ENCODE assay signal across 21 cellular contexts in the genomic region with DNA sequence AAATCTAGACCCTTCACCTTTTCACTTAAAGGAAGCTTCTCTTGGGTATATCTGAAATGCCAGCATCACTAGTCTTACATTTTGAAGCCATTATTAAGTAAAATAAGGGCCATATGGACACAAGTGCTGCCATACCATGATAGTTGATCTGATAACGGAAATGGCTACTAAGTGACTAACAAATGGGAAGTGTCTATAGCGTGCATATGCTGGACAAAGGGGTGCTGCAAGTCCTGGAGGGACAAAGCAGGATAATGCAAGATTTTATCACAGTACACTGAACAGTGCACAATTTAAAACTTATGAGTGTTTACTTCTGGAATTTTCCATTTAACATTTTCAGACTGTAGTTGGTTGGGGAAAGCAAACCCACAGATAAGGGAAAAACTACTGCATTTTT.
DNase-seq lines count a peak whose midpoint lies in the region; ATAC-seq, FAIRE-seq and TF ChIP-seq lines count a peak whose summit lies in the region.
"Had no signal": no experiment of that assay in that cellular context is flagged by ENCODE, and none has a peak within 500 bp of the region (broad histone marks: within the 10 kb centered on the region; RNA-seq: fewer than 3 reads in every experiment).

No MANE protein-coding gene starts in this region.

- peaks cover 67% of the 10 kb centered on the region for H3K36me3 Mint-ChIP-seq in activated naive CD8-positive, alpha-beta T cell treated with anti-CD3 and anti-CD28 coated beads, Interleukin-2, amount 50 U/mL, for 24 hours (ENCODE audit: low read depth)
- H3K36me3 Mint-ChIP-seq in activated naive CD8-positive, alpha-beta T cell treated with anti-CD3 and anti-CD28 coated beads for 36 hours, result peaks cover 66% of the 10 kb centered on the region

- CTCF ChIA-PET in K562 (lab: Yijun Ruan, JAX; ENCODE audit: low intra/inter-chr PET ratio), result no interaction called here

- 4% methylated on average over 2 of the region's 2 CpGs for WGBS in K562 (ENCODE audit: insufficient coverage, low coverage, missing lambda C conversion rate)

- H4K20me1 ChIP-seq in K562 (replicated peaks; ENCODE audit: control insufficient read depth, insufficient read depth, low read length), result no peaks in the 10 kb centered on the region

- TF ChIP-seq EP300 in K562 (IDR thresholded peaks at IDR 0.05; ENCODE audit: low read length), result no peak

- H3K27me3 Mint-ChIP-seq in activated naive CD8-positive, alpha-beta T cell treated with anti-CD3 and anti-CD28 coated beads, Interleukin-2, amount 50 U/mL, for 24 hours, result no peaks in the 10 kb centered on the region
- H3K27me3 Mint-ChIP-seq in activated naive CD8-positive, alpha-beta T cell treated with anti-CD3 and anti-CD28 coated beads for 36 hours, result no peaks in the 10 kb centered on the region
- H3K27me3 Mint-ChIP-seq: B cell; CD4-positive, CD25-positive, alpha-beta regulatory T cell had no signal

- no peak for ATAC-seq in activated naive CD8-positive, alpha-beta T cell treated with anti-CD3 and anti-CD28 coated beads, Interleukin-2, amount 50 U/mL, for 24 hours
- ATAC-seq in K562, result no peak
- no peak for ATAC-seq in GM19328 (IDR thresholded peaks at IDR 0.05; ENCODE audit: unreplicated experiment)

- no peaks in the 10 kb centered on the region for H3K79me2 ChIP-seq in K562 (ENCODE audit: control insufficient read depth, insufficient read depth, low read length)

- TF ChIP-seq POLR2A in K562 (conservative IDR thresholded peaks at IDR 0.05), result no peak

- H3K36me3 ChIP-seq in K562 (ENCODE audit: control insufficient read depth, insufficient read depth, low read length), result no peaks in the 10 kb centered on the region

- FAIRE-seq in K562 (lab: Jason Lieb, UNC), result no peak
- FAIRE-seq: GM12891, H1 had no signal

- peaks cover 70% of the 10 kb centered on the region for H3K4me1 Mint-ChIP-seq in activated naive CD8-positive, alpha-beta T cell treated with anti-CD3 and anti-CD28 coated beads, Interleukin-2, amount 50 U/mL, for 24 hours
- peaks cover 32% of the 10 kb centered on the region for H3K4me1 Mint-ChIP-seq in activated naive CD8-positive, alpha-beta T cell treated with anti-CD3 and anti-CD28 coated beads for 36 hours

- POLR2A ChIA-PET in K562 (lab: Yijun Ruan, JAX), result no interaction called here

- H2AFZ ChIP-seq in K562 (ENCODE audit: low read depth, low read length), result no peak overlapping the region
- H2AFZ ChIP-seq: GM23248 had no signal

- H3K27ac ChIP-seq in K562 (ENCODE audit: extremely low read depth, low read depth, low read length), result no peak overlapping the region
- H3K27ac ChIP-seq: BLaER1, C4-2B, GM23248 had no signal

- intact Hi-C loops in K562 (cut with micrococcal nuclease), result no loop called here

- no peak overlapping the region for H3K4me3 ChIP-seq in K562
- H3K4me3 ChIP-seq: BLaER1, GM23248 had no signal

- TF ChIP-seq CTCF in K562 (IDR thresholded peaks at IDR 0.05 in 2 of 3, conservative IDR thresholded peaks at IDR 0.05 in 1 of 3; ENCODE audit: insufficient read depth in 2 of 3, low read depth in 1 of 3, low read length in 3 of 3), result no peak

- H3K9me3 ChIP-seq in K562 (replicated peaks; ENCODE audit: control insufficient read depth, insufficient read depth, low read depth, low read length), result no peaks in the 10 kb centered on the region

- H3K4me1 ChIP-seq in K562 (replicated peaks in 1 of 2; ENCODE audit: control insufficient read depth in 2 of 2, insufficient read depth in 2 of 2, low read length in 2 of 2), result no peaks in the 10 kb centered on the region
- H3K4me1 ChIP-seq: BLaER1 had no signal

- no peak overlapping the region for H3K4me2 ChIP-seq in K562 (ENCODE audit: insufficient read depth, low read length)
- H3K4me2 ChIP-seq: BLaER1 had no signal

- H3K9me3 Mint-ChIP-seq in activated naive CD8-positive, alpha-beta T cell treated with anti-CD3 and anti-CD28 coated beads, Interleukin-2, amount 50 U/mL, for 24 hours, result peaks cover 3% of the 10 kb centered on the region
- H3K9me3 Mint-ChIP-seq in activated naive CD8-positive, alpha-beta T cell treated with anti-CD3 and anti-CD28 coated beads for 36 hours, result peaks cover 3% of the 10 kb centered on the region

- H3K4me3 Mint-ChIP-seq in activated naive CD8-positive, alpha-beta T cell treated with anti-CD3 and anti-CD28 coated beads, Interleukin-2, amount 50 U/mL, for 24 hours, result no peak overlapping the region
- H3K4me3 Mint-ChIP-seq in activated naive CD8-positive, alpha-beta T cell treated with anti-CD3 and anti-CD28 coated beads for 36 hours, result no peak overlapping the region
- H3K4me3 Mint-ChIP-seq: B cell; CD4-positive, CD25-positive, alpha-beta regulatory T cell had no signal

- peaks cover 0 to 3% of the 10 kb centered on the region in 2 experiments; a peak in 1 of 5 replicates for H3K27me3 ChIP-seq in K562 (ENCODE audit: control insufficient read depth in 2 of 2, insufficient read depth in 2 of 2, low read length in 2 of 2)
- H3K27me3 ChIP-seq: BLaER1 had no signal

- BruUV-seq in K562 (replicated peaks; lab: Mats Ljungman, UMichigan), result no TSS peak

- in situ Hi-C loops in K562 (cut with MboI), result no loop called here

- H3K9ac ChIP-seq in K562 (ENCODE audit: insufficient read depth in 1 of 2, low read depth in 2 of 2, low read length in 2 of 2), result no peak overlapping the region
- H3K9ac ChIP-seq: BLaER1, GM23248 had no signal

- no peak for TF ChIP-seq RAD21 in K562 (CRISPR knock-in tag; conservative IDR thresholded peaks at IDR 0.05 in 1 of 2, IDR thresholded peaks at IDR 0.05 in 1 of 2)

- peak overlapping the region; percentile 27 for H3K27ac Mint-ChIP-seq in activated naive CD8-positive, alpha-beta T cell treated with anti-CD3 and anti-CD28 coated beads, Interleukin-2, amount 50 U/mL, for 24 hours
- H3K27ac Mint-ChIP-seq in activated naive CD8-positive, alpha-beta T cell treated with anti-CD3 and anti-CD28 coated beads for 36 hours, result no peak overlapping the region

- no peaks in the 10 kb centered on the region for H3K9me1 ChIP-seq in K562 (ENCODE audit: control insufficient read depth, insufficient read depth, low read length)

- no peak for DNase-seq in activated naive CD8-positive, alpha-beta T cell treated with anti-CD3 and anti-CD28 coated beads, Interleukin-2, amount 50 U/mL, for 24 hours
- no peak for DNase-seq in activated naive CD8-positive, alpha-beta T cell treated with anti-CD3 and anti-CD28 coated beads for 36 hours
- peak; percentile 82 for DNase-seq in SK-N-DZ (ENCODE audit: low spot score)
- DNase-seq in K562 (ENCODE audit: extremely low read depth in 1 of 4, low spot score in 3 of 4), result no peak
- no peak for DNase-seq in T-helper 9 cell
- no peak for DNase-seq in middle frontal gyrus (ENCODE audit: extremely low spot score, low spot score)
- DNase-seq: 8988T; Calu3; CD4-positive, CD25-positive, alpha-beta regulatory T cell; COR-L47; DMS79 treated with DMSO at 0.1 percent for 48 hours; GF-D8; GM23248; H7; HCEC 1CT had no signal

TF ChIP-seq in K562, 482 proteins besides CTCF, POLR2A, EP300 and RAD21:
- TF ChIP-seq, protein P1, sequence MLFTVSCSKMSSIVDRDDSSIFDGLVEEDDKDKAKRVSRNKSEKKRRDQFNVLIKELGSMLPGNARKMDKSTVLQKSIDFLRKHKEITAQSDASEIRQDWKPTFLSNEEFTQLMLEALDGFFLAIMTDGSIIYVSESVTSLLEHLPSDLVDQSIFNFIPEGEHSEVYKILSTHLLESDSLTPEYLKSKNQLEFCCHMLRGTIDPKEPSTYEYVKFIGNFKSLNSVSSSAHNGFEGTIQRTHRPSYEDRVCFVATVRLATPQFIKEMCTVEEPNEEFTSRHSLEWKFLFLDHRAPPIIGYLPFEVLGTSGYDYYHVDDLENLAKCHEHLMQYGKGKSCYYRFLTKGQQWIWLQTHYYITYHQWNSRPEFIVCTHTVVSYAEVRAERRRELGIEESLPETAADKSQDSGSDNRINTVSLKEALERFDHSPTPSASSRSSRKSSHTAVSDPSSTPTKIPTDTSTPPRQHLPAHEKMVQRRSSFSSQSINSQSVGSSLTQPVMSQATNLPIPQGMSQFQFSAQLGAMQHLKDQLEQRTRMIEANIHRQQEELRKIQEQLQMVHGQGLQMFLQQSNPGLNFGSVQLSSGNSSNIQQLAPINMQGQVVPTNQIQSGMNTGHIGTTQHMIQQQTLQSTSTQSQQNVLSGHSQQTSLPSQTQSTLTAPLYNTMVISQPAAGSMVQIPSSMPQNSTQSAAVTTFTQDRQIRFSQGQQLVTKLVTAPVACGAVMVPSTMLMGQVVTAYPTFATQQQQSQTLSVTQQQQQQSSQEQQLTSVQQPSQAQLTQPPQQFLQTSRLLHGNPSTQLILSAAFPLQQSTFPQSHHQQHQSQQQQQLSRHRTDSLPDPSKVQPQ (CRISPR knock-in tag; IDR thresholded peaks at IDR 0.05; ENCODE audit: borderline replicate concordance), result no peak
- TF ChIP-seq ZFP1 (CRISPR knock-in tag; IDR thresholded peaks at IDR 0.05) (0 out of 2 replicates have a peak, but pooled peaks have one; percentile 73), POLR3G (IDR thresholded peaks at IDR 0.05; ENCODE audit: extremely low read depth, insufficient read length, insufficient replicate concordance) (no peak), ZNF589 (CRISPR knock-in tag; IDR thresholded peaks at IDR 0.05; ENCODE audit: low read depth) (no peak)
- TF ChIP-seq, protein P2, sequence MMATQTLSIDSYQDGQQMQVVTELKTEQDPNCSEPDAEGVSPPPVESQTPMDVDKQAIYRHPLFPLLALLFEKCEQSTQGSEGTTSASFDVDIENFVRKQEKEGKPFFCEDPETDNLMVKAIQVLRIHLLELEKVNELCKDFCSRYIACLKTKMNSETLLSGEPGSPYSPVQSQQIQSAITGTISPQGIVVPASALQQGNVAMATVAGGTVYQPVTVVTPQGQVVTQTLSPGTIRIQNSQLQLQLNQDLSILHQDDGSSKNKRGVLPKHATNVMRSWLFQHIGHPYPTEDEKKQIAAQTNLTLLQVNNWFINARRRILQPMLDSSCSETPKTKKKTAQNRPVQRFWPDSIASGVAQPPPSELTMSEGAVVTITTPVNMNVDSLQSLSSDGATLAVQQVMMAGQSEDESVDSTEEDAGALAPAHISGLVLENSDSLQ (IDR thresholded peaks at IDR 0.05), result no peak
TF ChIP-seq in K562: peak in this region for 1.
